11 cellular contexts compared by ENCODE assay signal in genomic region chr11:73949912-73950311, GRCh38. TPM values are rescaled to one million over a fixed set of nuclear protein-coding genes. Genes with fewer than 3 reads are reported as not detected.
"Had no signal": no experiment of that assay in that cellular context is flagged by ENCODE, and none has a peak within 500 bp of the region (broad histone marks: within the 10 kb centered on the region; RNA-seq: fewer than 3 reads in every experiment).

No MANE protein-coding gene starts in this region.

- H3K9me3 Mint-ChIP-seq: HFFc6, IgD-negative memory B cell had no signal

- ATAC-seq: HCT116 had no signal

- H3K4me3 ChIP-seq: GM23248, HAP-1 had no signal

- H3K9me3 ChIP-seq: HAP-1 had no signal

- H3K36me3 ChIP-seq: HAP-1 had no signal

- H3K27ac Mint-ChIP-seq: HFFc6 had no signal

- DNase-seq: GM23248, GOT3, H7, HFFc6, KG1 had no signal

- H2AFZ ChIP-seq: GM23248 had no signal

- H3K27ac ChIP-seq: GM23248, HL-60 had no signal

- H3K9ac ChIP-seq: GM23248 had no signal

- H3K4me3 Mint-ChIP-seq: HFFc6 had no signal

RNA-seq across cellular contexts. Expression of gene DNAJB13, which starts 0.9 kb away (rescaled TPM):
- total RNA-seq: GM23248, H4, H7 had no signal

RNA-seq across cellular contexts. Expression of gene UCP2, which starts 32.7 kb away (rescaled TPM):
- total RNA-seq: GM23248, HT1080 had no signal

RNA-seq across cellular contexts. Expression of gene UCP3, which starts 59.0 kb away (rescaled TPM):
- total RNA-seq: H4 had no signal
- polyA plus RNA-seq: GM23248 had no signal
